Comparison of ENCODE assay signal across 8 cellular contexts in the genomic region with DNA sequence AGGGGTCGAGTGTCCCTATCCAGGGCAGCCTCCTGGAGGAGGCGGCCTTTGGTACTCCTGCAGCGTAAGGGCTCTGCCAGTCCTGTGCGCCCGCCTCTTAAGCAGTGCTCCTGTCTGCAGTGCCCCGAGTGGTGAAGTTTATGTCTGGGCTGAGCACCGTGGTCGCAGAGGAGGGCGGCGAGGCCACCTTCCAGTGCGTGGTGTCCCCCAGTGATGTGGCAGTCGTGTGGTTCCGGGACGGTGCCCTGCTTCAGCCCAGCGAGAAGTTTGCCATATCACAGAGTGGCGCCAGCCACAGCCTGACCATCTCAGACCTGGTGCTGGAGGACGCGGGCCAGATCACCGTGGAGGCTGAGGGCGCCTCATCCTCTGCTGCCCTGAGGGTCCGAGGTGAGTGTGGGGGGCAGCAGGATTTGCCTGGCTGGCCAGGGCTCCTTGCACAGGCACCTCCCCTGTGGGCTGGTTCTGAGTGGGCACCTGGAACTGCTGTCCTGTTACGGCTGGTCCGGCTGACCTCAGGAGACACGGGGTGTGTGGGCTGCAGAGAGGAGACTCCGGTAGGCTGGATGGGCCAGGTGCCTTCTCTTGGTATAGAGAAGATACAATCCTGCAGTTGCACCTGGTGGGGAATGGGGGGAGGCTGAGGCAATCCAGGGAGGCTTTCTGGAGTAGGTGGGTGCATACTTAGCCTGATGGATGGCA.
DNase-seq lines count a peak whose midpoint lies in the region; ATAC-seq and TF ChIP-seq lines count a peak whose summit lies in the region.

No MANE protein-coding gene starts in this region.

- H2BK120ac ChIP-seq in mesenchymal stem cell (ENCODE audit: low read depth, low read length): no peak overlapping the region

- peaks cover 18% of the 10 kb centered on the region for H3K4me1 ChIP-seq in mesenchymal stem cell (ENCODE audit: control insufficient read depth, insufficient read depth, low read depth, low read length)
- peaks cover 15% of the 10 kb centered on the region for H3K4me1 ChIP-seq in suprapubic skin

- no peak overlapping the region for H3K4ac ChIP-seq in mesenchymal stem cell (ENCODE audit: low read depth in 1 of 2, low read length in 2 of 2)

- H3K36me3 Mint-ChIP-seq in activated naive CD4-positive, alpha-beta T cell treated with anti-CD3 and anti-CD28 coated beads, Interleukin-2, amount 50 U/mL, for 24 hours: no peaks in the 10 kb centered on the region
- no peaks in the 10 kb centered on the region for H3K36me3 Mint-ChIP-seq in activated T-helper 17 cell treated with anti-CD3 and anti-CD28 coated beads, Interleukin-2, amount 50 U/mL, for 72 hours (ENCODE audit: low read depth)

- ATAC-seq in activated T-helper 17 cell treated with anti-CD3 and anti-CD28 coated beads, Interleukin-2, amount 50 U/mL, for 72 hours (replicated peaks): no peak
- ATAC-seq in GM18867 (IDR thresholded peaks at IDR 0.05; ENCODE audit: unreplicated experiment): no peak
- ATAC-seq in HG03521 (IDR thresholded peaks at IDR 0.05; ENCODE audit: unreplicated experiment): no peak

- WGBS in mesenchymal stem cell: 95% methylated on average over 25 of the region's 25 CpGs
- WGBS in suprapubic skin: 93% methylated on average over 8 of the region's 25 CpGs

- H3K27ac ChIP-seq in mesenchymal stem cell (ENCODE audit: low read length, poor library complexity, severe bottlenecking) (no peak overlapping the region), suprapubic skin (no peak overlapping the region)

- H3K36me3 ChIP-seq in mesenchymal stem cell (ENCODE audit: control insufficient read depth in 1 of 2, insufficient read depth in 2 of 2, low read depth in 1 of 2, low read length in 2 of 2): peaks cover 2 to 63% of the 10 kb centered on the region in 2 experiments
- H3K36me3 ChIP-seq in suprapubic skin: peaks cover 12% of the 10 kb centered on the region

- no peaks in the 10 kb centered on the region for H3K27me3 ChIP-seq in mesenchymal stem cell (ENCODE audit: control insufficient read depth in 1 of 2, insufficient read depth in 1 of 2, low read length in 2 of 2)
- H3K27me3 ChIP-seq in suprapubic skin: no peaks in the 10 kb centered on the region

- H3K4me3 Mint-ChIP-seq in activated naive CD4-positive, alpha-beta T cell treated with anti-CD3 and anti-CD28 coated beads, Interleukin-2, amount 50 U/mL, for 24 hours: peak overlapping the region; percentile 81
- peak overlapping the region; percentile 83 for H3K4me3 Mint-ChIP-seq in activated T-helper 17 cell treated with anti-CD3 and anti-CD28 coated beads, Interleukin-2, amount 50 U/mL, for 72 hours

- no peaks in the 10 kb centered on the region for H3K9me3 Mint-ChIP-seq in activated naive CD4-positive, alpha-beta T cell treated with anti-CD3 and anti-CD28 coated beads, Interleukin-2, amount 50 U/mL, for 24 hours
- no peaks in the 10 kb centered on the region for H3K9me3 Mint-ChIP-seq in activated T-helper 17 cell treated with anti-CD3 and anti-CD28 coated beads, Interleukin-2, amount 50 U/mL, for 72 hours

- no peak overlapping the region for H2BK5ac ChIP-seq in mesenchymal stem cell (ENCODE audit: low read depth, low read length, poor library complexity, severe bottlenecking)

- H3K4me3 ChIP-seq in mesenchymal stem cell (ENCODE audit: insufficient read depth in 1 of 2, low read depth in 1 of 2, low read length in 2 of 2) (peak overlapping the region in 1 of 2 experiments; percentile 80), suprapubic skin (peak overlapping the region; percentile 59)

- H2AFZ ChIP-seq in mesenchymal stem cell (ENCODE audit: low read depth, low read length): no peak overlapping the region

- no peaks in the 10 kb centered on the region for H3K27me3 Mint-ChIP-seq in activated naive CD4-positive, alpha-beta T cell treated with anti-CD3 and anti-CD28 coated beads, Interleukin-2, amount 50 U/mL, for 24 hours
- H3K27me3 Mint-ChIP-seq in activated T-helper 17 cell treated with anti-CD3 and anti-CD28 coated beads, Interleukin-2, amount 50 U/mL, for 72 hours: no peaks in the 10 kb centered on the region

- H3K4me1 Mint-ChIP-seq in activated naive CD4-positive, alpha-beta T cell treated with anti-CD3 and anti-CD28 coated beads, Interleukin-2, amount 50 U/mL, for 24 hours: peaks cover 20% of the 10 kb centered on the region
- H3K4me1 Mint-ChIP-seq in activated T-helper 17 cell treated with anti-CD3 and anti-CD28 coated beads, Interleukin-2, amount 50 U/mL, for 72 hours: no peaks in the 10 kb centered on the region

- no peak overlapping the region for H3K23ac ChIP-seq in mesenchymal stem cell (ENCODE audit: low read length in 2 of 2)

- no peak overlapping the region for H3K4me2 ChIP-seq in mesenchymal stem cell (ENCODE audit: low read length, poor library complexity, severe bottlenecking)

- H2BK12ac ChIP-seq in mesenchymal stem cell (ENCODE audit: low read length in 2 of 2): peak overlapping the region in 1 of 2 experiments; percentile 21

- no peak for TF ChIP-seq POLR2A in suprapubic skin (IDR thresholded peaks at IDR 0.05)

- H4K91ac ChIP-seq in mesenchymal stem cell (ENCODE audit: low read length): peak overlapping the region; percentile 58

- no peak for TF ChIP-seq CTCF in suprapubic skin (IDR thresholded peaks at IDR 0.05)

- H2BK15ac ChIP-seq in mesenchymal stem cell (ENCODE audit: low read depth, poor library complexity, severe bottlenecking): no peak overlapping the region

- H4K8ac ChIP-seq in mesenchymal stem cell (ENCODE audit: low read length): no peak overlapping the region

- H3K9me3 ChIP-seq in mesenchymal stem cell (ENCODE audit: control insufficient read depth, low read length): no peaks in the 10 kb centered on the region
- H3K9me3 ChIP-seq in suprapubic skin: no peaks in the 10 kb centered on the region

- no peak for TF ChIP-seq EP300 in suprapubic skin (IDR thresholded peaks at IDR 0.05)

- no peak overlapping the region for H3K14ac ChIP-seq in mesenchymal stem cell (ENCODE audit: low read length in 2 of 2)

- H3K18ac ChIP-seq in mesenchymal stem cell (ENCODE audit: low read depth in 1 of 2, low read length in 2 of 2): peak overlapping the region in 1 of 2 experiments; percentile 94

- no peak for DNase-seq in activated naive CD4-positive, alpha-beta T cell treated with Interleukin-2 at 50 U/mL for 16 hours
- DNase-seq in mesenchymal stem cell (no peak), suprapubic skin (ENCODE audit: low spot score in 2 of 2) (no peak), NCI-H446 (lab: John Stamatoyannopoulos, UW) (no peak)

- H3K27ac Mint-ChIP-seq in activated naive CD4-positive, alpha-beta T cell treated with anti-CD3 and anti-CD28 coated beads, Interleukin-2, amount 50 U/mL, for 24 hours: peak overlapping the region; percentile 46
- H3K27ac Mint-ChIP-seq in activated T-helper 17 cell treated with anti-CD3 and anti-CD28 coated beads, Interleukin-2, amount 50 U/mL, for 72 hours: peak overlapping the region; percentile 72

- no peak overlapping the region for H2AK5ac ChIP-seq in mesenchymal stem cell (ENCODE audit: low read length, severe bottlenecking)

- peak overlapping the region; percentile 83 for H3K9ac ChIP-seq in mesenchymal stem cell (ENCODE audit: low read length)

- H3K79me1 ChIP-seq in mesenchymal stem cell (replicated peaks; ENCODE audit: low read length, poor library complexity, severe bottlenecking): peaks cover 12% of the 10 kb centered on the region
